1 cellular context compared by ENCODE assay signal in the genomic region with DNA sequence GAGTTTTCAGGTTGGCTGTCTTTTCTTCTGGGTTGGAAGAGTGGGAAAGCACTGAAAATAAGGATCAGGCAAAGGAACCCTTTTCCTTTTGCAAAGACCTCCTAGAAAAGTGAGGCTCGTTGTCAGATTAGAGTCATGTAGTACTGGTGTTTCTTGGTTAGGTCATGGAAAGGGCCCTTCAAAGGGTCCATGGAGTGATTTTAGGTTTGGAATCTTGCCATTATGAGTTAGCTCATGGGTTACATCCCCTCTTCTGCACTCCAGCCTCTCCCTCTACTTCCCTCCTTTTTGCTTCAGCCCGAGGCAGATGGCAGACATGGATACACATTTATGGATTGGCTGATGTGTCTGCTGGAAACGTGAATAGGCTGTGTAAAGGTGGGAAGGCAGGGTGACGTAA.
TF ChIP-seq lines count a peak whose summit lies in the region.

No MANE protein-coding gene starts in this region.

TF ChIP-seq in H1, 55 proteins besides CTCF, POLR2A, EP300 and RAD21:
- TF ChIP-seq MAX (IDR thresholded peaks at IDR 0.05) (no peak), SIRT6 (IDR thresholded peaks at IDR 0.05; ENCODE audit: low read length) (no peak), EGR1 (IDR thresholded peaks at IDR 0.05; ENCODE audit: borderline replicate concordance, low read depth, low read length) (no peak)
TF ChIP-seq in H1: peak in this region for 0.
